19 cellular contexts compared by ENCODE assay signal in the genomic region with DNA sequence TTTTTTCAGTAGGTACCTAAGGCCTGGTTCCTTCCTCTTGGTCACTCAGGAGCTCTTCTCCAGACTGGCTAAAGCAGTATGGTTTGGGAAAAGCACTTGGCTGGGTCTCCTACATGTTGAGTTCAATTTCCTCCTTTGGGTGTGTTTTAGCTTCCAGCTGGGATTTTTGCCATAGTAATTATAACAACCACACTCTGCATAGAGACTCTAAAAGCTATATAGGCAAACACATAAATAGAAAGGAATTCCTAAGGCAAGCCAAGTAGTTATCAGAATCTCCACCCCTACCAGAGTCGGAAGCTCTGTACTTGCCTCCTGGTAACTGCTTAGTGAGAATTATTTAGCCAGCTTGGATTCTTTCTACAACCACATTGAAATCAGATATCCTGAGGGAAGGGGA. TPM values are rescaled to one million over a fixed set of nuclear protein-coding genes. Genes with fewer than 3 reads are reported as not detected.
A peak's percentile ranks its signal among the peaks of the same experiment; 100 is the strongest.
DNase-seq lines count a peak whose midpoint lies in the region; ATAC-seq and TF ChIP-seq lines count a peak whose summit lies in the region.
"Had no signal": no experiment of that assay in that cellular context is flagged by ENCODE, and none has a peak within 500 bp of the region (broad histone marks: within the 10 kb centered on the region; RNA-seq: fewer than 3 reads in every experiment).

No MANE protein-coding gene starts in this region.

- H3K36me3 ChIP-seq in adipocyte (ENCODE audit: control insufficient read depth, insufficient read depth, low read length, severe bottlenecking): no peaks in the 10 kb centered on the region
- no peaks in the 10 kb centered on the region for H3K36me3 ChIP-seq in cardiac muscle cell
- H3K36me3 ChIP-seq: adrenal gland, ovary had no signal

- H3K9ac ChIP-seq in adipocyte (ENCODE audit: low read length): no peak overlapping the region

- ATAC-seq in sciatic nerve (peak; percentile 46), GM19455 (IDR thresholded peaks at IDR 0.05; ENCODE audit: unreplicated experiment) (no peak)

- H3K4me3 ChIP-seq in adipocyte (ENCODE audit: low read length): no peak overlapping the region
- no peak overlapping the region for H3K4me3 ChIP-seq in cardiac muscle cell
- H3K4me3 ChIP-seq: adrenal gland, ovary had no signal

- DNase-seq in EL (peak; percentile 37), adipocyte (ENCODE audit: low read depth) (peak; percentile 57), cardiac muscle cell (ENCODE audit: low read depth in 1 of 2, low spot score in 1 of 2) (peak; percentile 20 to 89), sciatic nerve (ENCODE audit: low spot score) (no peak), NCI-H1105 (lab: John Stamatoyannopoulos, UW) (no peak), islet precursor cell (no peak), NCI-H2107 (lab: John Stamatoyannopoulos, UW) (no peak)
- DNase-seq: activated CD4-positive, CD25-positive, alpha-beta regulatory T cell; activated T-cell treated with anti-CD3 and anti-CD28 coated beads for 4 hours; adrenal gland; C1 segment of cervical spinal cord; effector memory CD4-positive, alpha-beta T cell; H7; mesenchymal stem cell; NCI-H2227 treated with DMSO at 0.1 percent for 48 hours; ovary; SW 1271 had no signal

- H3K27me3 ChIP-seq in adipocyte (replicated peaks; ENCODE audit: control insufficient read depth, insufficient read depth, low read length): no peaks in the 10 kb centered on the region
- H3K27me3 ChIP-seq in cardiac muscle cell: no peaks in the 10 kb centered on the region
- H3K27me3 ChIP-seq: adrenal gland, ovary had no signal

- TF ChIP-seq CTCF in cardiac muscle cell (IDR thresholded peaks at IDR 0.05; ENCODE audit: low read depth, low read length): no peak

- intact Hi-C loops in sciatic nerve (cut with DNase I): no loop called here

- H3K4me1 ChIP-seq in adipocyte (ENCODE audit: control insufficient read depth, insufficient read depth, low read length) (peaks cover 30% of the 10 kb centered on the region), cardiac muscle cell (ENCODE audit: low read depth) (peaks cover 9% of the 10 kb centered on the region)
- H3K4me1 ChIP-seq: adrenal gland had no signal

- H3K9me3 ChIP-seq in adipocyte (ENCODE audit: control insufficient read depth, low read length) (no peaks in the 10 kb centered on the region), cardiac muscle cell (ENCODE audit: low read depth) (no peaks in the 10 kb centered on the region)
- H3K9me3 ChIP-seq: adrenal gland, ovary had no signal

- peak overlapping the region; percentile 44 for H3K27ac ChIP-seq in cardiac muscle cell
- H3K27ac ChIP-seq: adrenal gland, ovary had no signal

RNA-seq across cellular contexts. Expression of a gene that starts 48.6 kb away (rescaled TPM):
- total RNA-seq in cardiac muscle cell (0.25 TPM in 1 of 2 replicates, not detected in the other), sciatic nerve (0.13 TPM)
- not detected in 2 replicates for polyA plus RNA-seq in cardiac muscle cell
- total RNA-seq: OCI-LY7 had no signal

RNA-seq across cellular contexts. Expression of a gene that starts 48.7 kb away (rescaled TPM):
- total RNA-seq in cardiac muscle cell (0.11 TPM in 1 of 2 replicates, not detected in the other), sciatic nerve (not detected)
- not detected in 2 replicates for polyA plus RNA-seq in cardiac muscle cell
- total RNA-seq: OCI-LY7 had no signal

Comparison
In these comparisons a context has a peak if more than half of its experiments do, and no peak if none do; other contexts are left out.
1. DNase-seq: peak in EL (single experiment), adipocyte (single experiment) and cardiac muscle cell (2 of 2); none in sciatic nerve (single experiment), NCI-H1105 (single experiment), islet precursor cell (single experiment) and NCI-H2107 (single experiment).